ENCODE assay signal across 29 cellular contexts in the genomic region with DNA sequence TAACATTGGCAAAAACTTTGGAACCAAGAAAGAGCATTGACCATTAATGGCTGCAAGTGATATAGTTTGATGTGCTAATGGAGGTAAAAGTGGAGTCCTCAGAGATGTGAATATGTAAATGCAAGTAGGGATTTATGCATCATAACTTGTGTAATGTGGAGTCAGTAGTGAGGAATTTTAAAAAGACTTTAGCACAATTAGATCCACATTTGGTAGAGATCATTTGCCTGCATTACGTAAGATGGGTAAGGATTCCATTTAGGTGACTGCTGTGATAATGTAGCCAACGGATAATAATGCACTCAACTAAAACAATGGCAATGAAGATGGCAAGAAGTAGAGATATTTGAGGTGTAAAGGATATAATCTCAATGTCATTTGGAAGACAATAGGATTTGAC.
"Had no signal": no experiment of that assay in that cellular context is flagged by ENCODE, and none has a peak within 500 bp of the region (broad histone marks: within the 10 kb centered on the region; RNA-seq: fewer than 3 reads in every experiment).

No MANE protein-coding gene starts in this region.

- H3K27me3 ChIP-seq: hepatocyte, neural progenitor cell, neutrophil, ovary, stomach, testis, thyroid gland, transverse colon, upper lobe of left lung had no signal

- H3K36me3 ChIP-seq: left ventricle myocardium inferior, neural progenitor cell, neutrophil, ovary, prostate gland, stomach, thyroid gland, transverse colon, upper lobe of left lung had no signal

- H3K4me1 ChIP-seq: left ventricle myocardium inferior, neural progenitor cell, prostate gland, stomach, testis, thyroid gland, transverse colon, upper lobe of left lung had no signal

- ATAC-seq: natural killer cell; right cardiac atrium; sciatic nerve; stimulated activated naive B cell treated with anti-CD40 and anti-IgM and Interleukin-4, amounts not matched to agents 10 μg/mL and 1 μg/mL and 100 μg/mL, for 72 hours; stimulated activated naive CD8-positive, alpha-beta T cell treated with anti-CD3 and anti-CD28 coated beads, Interleukin-15, Interleukin-2, amounts not matched to agents 100 U/mL and 50 U/mL, for 24 hours had no signal

- DNase-seq: islet precursor cell; left ventricle myocardium inferior; mesendoderm; naive B cell; natural killer cell; nephron progenitor cell; occipital lobe; ovary; retina; right cardiac atrium; stimulated activated CD4-positive, alpha-beta T cell treated with anti-CD3 and anti-CD28 coated beads, Interleukin-12 subunit alpha, Interleukin-12 subunit beta, amount 100 ng/mL, for 4 hours; stimulated activated CD4-positive, alpha-beta T cell treated with anti-CD3 and anti-CD28 coated beads, Interleukin-15, amount 100 ng/mL, for 24 hours; stimulated activated CD4-positive, alpha-beta T cell treated with anti-CD3 and anti-CD28 coated beads, Interleukin-2, amount 100 ng/mL, for 24 hours; stimulated activated CD4-positive, alpha-beta T cell treated with anti-CD3 and anti-CD28 coated beads, Interleukin-4, amount 100 ng/mL, for 1 hour; stimulated activated naive B cell treated with anti-CD40 and anti-IgM and Interleukin-4, amounts not matched to agents 10 μg/mL and 1 μg/mL and 100 μg/mL, for 72 hours; stimulated activated naive CD8-positive, alpha-beta T cell treated with anti-CD3 and anti-CD28 coated beads, Interleukin-15, Interleukin-2, amounts not matched to agents 100 U/mL and 50 U/mL, for 24 hours; stomach; testis; thyroid gland; transverse colon; upper lobe of left lung had no signal

- H3K4me3 Mint-ChIP-seq: mesothelial cell of epicardium; naive B cell; natural killer cell; nephron progenitor cell; neural progenitor cell; stimulated activated naive B cell treated with anti-CD40 and anti-IgM and Interleukin-4, amounts not matched to agents 10 μg/mL and 1 μg/mL and 100 μg/mL, for 72 hours had no signal

- H3K27me3 Mint-ChIP-seq: naive B cell; stimulated activated naive B cell treated with anti-CD40 and anti-IgM and Interleukin-4, amounts not matched to agents 10 μg/mL and 1 μg/mL and 100 μg/mL, for 72 hours had no signal

- H3K9me3 ChIP-seq: neutrophil, ovary, prostate gland, stomach, testis, thyroid gland, transverse colon, upper lobe of left lung had no signal

- H3K4me3 ChIP-seq: hepatocyte, left ventricle myocardium inferior, lung, neural progenitor cell, ovary, prostate gland, skin epidermis, stomach, testis, thyroid gland, transverse colon, upper lobe of left lung had no signal

- H3K27ac Mint-ChIP-seq: mesothelial cell of epicardium; naive B cell; natural killer cell; nephron progenitor cell; neural progenitor cell; stimulated activated naive B cell treated with anti-CD40 and anti-IgM and Interleukin-4, amounts not matched to agents 10 μg/mL and 1 μg/mL and 100 μg/mL, for 72 hours had no signal

- H3K36me3 Mint-ChIP-seq: mesothelial cell of epicardium; naive B cell; neural progenitor cell; stimulated activated naive B cell treated with anti-CD40 and anti-IgM and Interleukin-4, amounts not matched to agents 10 μg/mL and 1 μg/mL and 100 μg/mL, for 72 hours had no signal

- H3K27ac ChIP-seq: hepatocyte, left ventricle myocardium inferior, neural progenitor cell, neutrophil, ovary, prostate gland, skin epidermis, stomach, testis, thyroid gland, transverse colon, upper lobe of left lung had no signal

- H3K4me1 Mint-ChIP-seq: mesothelial cell of epicardium; naive B cell; natural killer cell; nephron progenitor cell; neural progenitor cell; stimulated activated naive B cell treated with anti-CD40 and anti-IgM and Interleukin-4, amounts not matched to agents 10 μg/mL and 1 μg/mL and 100 μg/mL, for 72 hours had no signal
